ENCODE assay signal across 18 cellular contexts in the genomic region with DNA sequence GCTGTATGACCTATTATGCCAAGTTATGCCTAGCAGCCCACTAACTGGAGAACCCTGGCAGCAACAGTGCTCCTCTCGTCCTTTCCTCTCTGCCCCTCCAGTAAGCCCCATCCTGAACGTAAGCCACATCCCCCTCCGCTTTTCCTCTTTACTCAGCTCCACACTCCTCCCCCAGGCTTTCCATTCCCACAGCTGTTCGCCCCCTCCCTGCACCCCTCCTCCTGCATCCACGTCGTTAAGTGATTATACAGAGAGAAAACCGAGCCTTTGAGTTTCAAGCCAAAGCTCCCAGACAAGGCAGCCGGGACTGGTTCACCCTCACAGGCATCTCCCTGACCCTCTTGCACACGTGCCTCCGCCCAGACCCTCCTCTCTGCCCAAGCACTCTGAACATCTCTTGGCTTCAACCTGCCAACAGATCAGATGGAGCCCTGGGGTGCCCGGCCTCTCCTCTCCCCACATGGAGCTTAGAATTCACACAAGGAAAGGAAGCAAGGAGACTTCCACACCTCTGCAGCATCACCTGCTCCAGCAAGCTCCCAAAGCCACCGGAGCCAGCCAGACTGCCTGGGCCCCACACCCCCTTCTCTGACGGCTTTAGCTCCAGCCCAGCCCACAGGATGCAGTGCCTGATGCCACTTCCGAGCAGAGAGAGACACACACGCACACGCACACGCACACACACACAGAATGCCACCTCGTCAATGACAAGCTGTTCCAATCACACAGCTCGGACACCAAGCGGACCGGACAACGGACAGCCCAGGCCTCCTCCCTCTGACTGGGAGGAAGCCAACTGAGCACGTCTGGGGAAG.
A peak's percentile ranks its signal among the peaks of the same experiment; 100 is the strongest.
DNase-seq lines count a peak whose midpoint lies in the region.
"Had no signal": no experiment of that assay in that cellular context is flagged by ENCODE, and none has a peak within 500 bp of the region (broad histone marks: within the 10 kb centered on the region; RNA-seq: fewer than 3 reads in every experiment).

No MANE protein-coding gene starts in this region.

- peaks cover 11% of the 10 kb centered on the region for H3K4me1 Mint-ChIP-seq in activated naive CD4-positive, alpha-beta T cell treated with anti-CD3 and anti-CD28 coated beads for 36 hours (ENCODE audit: low read depth)

- CTCF ChIA-PET in activated naive CD4-positive, alpha-beta T cell treated with anti-CD3 and anti-CD28 coated beads for 36 hours (lab: Charles Lee), result interaction anchor here (0.5 to 1.6 kb wide), 4 partner anchors 11 to 842 kb away, joined by 3 to 5 read pairs (median 4); no protein-coding TSS in a partner anchor

- no peak overlapping the region for H3K27ac Mint-ChIP-seq in activated naive CD4-positive, alpha-beta T cell treated with anti-CD3 and anti-CD28 coated beads for 36 hours

- H3K9me3 Mint-ChIP-seq in activated naive CD4-positive, alpha-beta T cell treated with anti-CD3 and anti-CD28 coated beads for 36 hours, result no peaks in the 10 kb centered on the region

- peaks cover 41% of the 10 kb centered on the region for H3K27me3 Mint-ChIP-seq in activated naive CD4-positive, alpha-beta T cell treated with anti-CD3 and anti-CD28 coated beads for 36 hours (ENCODE audit: low read depth)

- H3K36me3 Mint-ChIP-seq in activated naive CD4-positive, alpha-beta T cell treated with anti-CD3 and anti-CD28 coated beads for 36 hours (ENCODE audit: low read depth), result no peaks in the 10 kb centered on the region

- peak; percentile 36 for DNase-seq in activated naive CD4-positive, alpha-beta T cell treated with anti-CD3 and anti-CD28 coated beads for 36 hours
- DNase-seq in activated naive CD4-positive, alpha-beta T cell treated with Interleukin-2 at 50 U/mL for 16 hours, result no peak
- peak; percentile 49 for DNase-seq in UCSD-AML1 (lab: John Stamatoyannopoulos, UW; ENCODE audit: unreplicated experiment)
- peak; percentile 51 for DNase-seq in ecto neural progenitor cell (ENCODE audit: low spot score)
- DNase-seq in posterior cingulate gyrus, result peak in 7 of 10 donors; percentile 56 to 93 (median 77)
- DNase-seq in A172 (ENCODE audit: low spot score), result no peak
- no peak for DNase-seq in effector CD4-positive, alpha-beta T cell
- DNase-seq in activated CD8-positive, alpha-beta memory T cell treated with anti-CD3 and anti-CD28 coated beads, Interleukin-2, amount 50 U/mL, for 4 hours, result no peak
- DNase-seq: activated effector memory CD4-positive, alpha-beta T cell treated with Interleukin-2 at 50 U/mL for 16 hours; COR-L47; dermis blood vessel endothelial cell; esophagus squamous epithelium; GM23248; naive B cell; NCI-H2029; NCI-H524; stimulated activated CD4-positive, alpha-beta T cell treated with anti-CD3 and anti-CD28 coated beads, Interleukin-4, amount 100 ng/mL, for 4 hours; stimulated activated CD8-positive, alpha-beta memory T cell treated with anti-CD3 and anti-CD28 coated beads, Interleukin-4, amount 100 ng/mL, for 48 hours had no signal

- H3K4me3 Mint-ChIP-seq in activated naive CD4-positive, alpha-beta T cell treated with anti-CD3 and anti-CD28 coated beads for 36 hours, result no peak overlapping the region

- intact Hi-C loops in activated naive CD4-positive, alpha-beta T cell treated with anti-CD3 and anti-CD28 coated beads for 36 hours (cut with micrococcal nuclease), result no loop called here
- intact Hi-C loops in posterior cingulate gyrus (cut with DNase I), result no loop called here

Comparison
In these comparisons a context has a peak if more than half of its experiments do, and no peak if none do; other contexts are left out.
1. DNase-seq: peak in activated naive CD4-positive, alpha-beta T cell treated with anti-CD3 and anti-CD28 coated beads for 36 hours (single experiment), UCSD-AML1 (single experiment), ecto neural progenitor cell (single experiment) and posterior cingulate gyrus (7 of 10); none in activated naive CD4-positive, alpha-beta T cell treated with Interleukin-2 at 50 U/mL for 16 hours (single experiment), A172 (single experiment), effector CD4-positive, alpha-beta T cell (single experiment) and activated CD8-positive, alpha-beta memory T cell treated with anti-CD3 and anti-CD28 coated beads, Interleukin-2, amount 50 U/mL, for 4 hours (single experiment).